24 cellular contexts compared by ENCODE assay signal in genomic region chr2:241048149-241048948, GRCh38.
"Had no signal": no experiment of that assay in that cellular context is flagged by ENCODE, and none has a peak within 500 bp of the region (broad histone marks: within the 10 kb centered on the region; RNA-seq: fewer than 3 reads in every experiment).

No MANE protein-coding gene starts in this region.

- H3K9me3 ChIP-seq: Peyer's patch had no signal

- H3K36me3 ChIP-seq: MG63 had no signal

- H3K9me3 Mint-ChIP-seq: activated CD4-positive, alpha-beta T cell treated with anti-CD3 and anti-CD28 coated beads, Interleukin-2, amount 10 ng/mL, durations not matched to agents 24 days and 14 days; activated naive CD4-positive, alpha-beta T cell treated with anti-CD3 and anti-CD28 coated beads for 36 hours had no signal

- H3K4me1 ChIP-seq: Peyer's patch had no signal

- H3K27ac Mint-ChIP-seq: activated CD4-positive, alpha-beta memory T cell treated with anti-CD3 and anti-CD28 coated beads for 36 hours; activated CD4-positive, alpha-beta T cell treated with anti-CD3 and anti-CD28 coated beads, Interleukin-2, amount 10 ng/mL, durations not matched to agents 24 days and 14 days; activated naive CD4-positive, alpha-beta T cell treated with anti-CD3 and anti-CD28 coated beads for 36 hours; activated naive CD8-positive, alpha-beta T cell; activated T-cell treated with anti-CD3 and anti-CD28 coated beads, Interleukin-2, amount 50 U/mL, for 24 hours; brain; T-helper 17 cell; WTC11 had no signal

- H3K4me3 Mint-ChIP-seq: activated CD4-positive, alpha-beta memory T cell treated with anti-CD3 and anti-CD28 coated beads for 36 hours; activated CD4-positive, alpha-beta T cell treated with anti-CD3 and anti-CD28 coated beads, Interleukin-2, amount 10 ng/mL, durations not matched to agents 24 days and 14 days; activated naive CD4-positive, alpha-beta T cell treated with anti-CD3 and anti-CD28 coated beads for 36 hours; activated naive CD8-positive, alpha-beta T cell; activated T-cell treated with anti-CD3 and anti-CD28 coated beads, Interleukin-2, amount 50 U/mL, for 24 hours; brain; T-helper 17 cell; WTC11 had no signal

- H3K4me3 ChIP-seq: MG63, Peyer's patch had no signal

- H3K27ac ChIP-seq: Peyer's patch, RWPE1 had no signal

- H3K27me3 Mint-ChIP-seq: activated CD4-positive, alpha-beta memory T cell treated with anti-CD3 and anti-CD28 coated beads for 36 hours; activated naive CD8-positive, alpha-beta T cell; activated T-cell treated with anti-CD3 and anti-CD28 coated beads, Interleukin-2, amount 50 U/mL, for 24 hours; T-helper 17 cell had no signal

- H3K27me3 ChIP-seq: MG63, Peyer's patch had no signal

- FAIRE-seq: astrocyte had no signal

- DNase-seq: activated CD4-positive, alpha-beta memory T cell treated with anti-CD3 and anti-CD28 coated beads for 36 hours; activated CD4-positive, alpha-beta T cell treated with anti-CD3 and anti-CD28 coated beads for 1 hour; activated CD4-positive, alpha-beta T cell treated with anti-CD3 and anti-CD28 coated beads, Interleukin-2, amount 10 ng/mL, durations not matched to agents 24 days and 14 days; activated CD8-positive, alpha-beta memory T cell treated with anti-CD3 and anti-CD28 coated beads, Interleukin-2, amount 50 U/mL, for 48 hours; activated effector memory CD4-positive, alpha-beta T cell treated with anti-CD3 and anti-CD28 coated beads, Interleukin-2, amount 50 U/mL, for 16 hours; activated naive CD4-positive, alpha-beta T cell treated with anti-CD3 and anti-CD28 coated beads for 36 hours; activated T-cell treated with anti-CD3 and anti-CD28 coated beads, Interleukin-2, amount 50 U/mL, for 24 hours; amygdala; MG63; MV-4-11; NCI-H1092 treated with DMSO at 0.1 percent for 48 hours; NCI-H1436; NCI-H1694 treated with DMSO at 0.1 percent for 48 hours; NCI-H2029 treated with DMSO at 0.1 percent for 48 hours; NCI-H510A treated with DMSO at 0.1 percent for 48 hours; SHP77; T-helper 17 cell; T-helper 9 cell had no signal

- ATAC-seq: T-helper 17 cell, WTC11 had no signal

- H3K4me1 Mint-ChIP-seq: activated CD4-positive, alpha-beta T cell treated with anti-CD3 and anti-CD28 coated beads, Interleukin-2, amount 10 ng/mL, durations not matched to agents 24 days and 14 days; brain; T-helper 17 cell; WTC11 had no signal
